Comparison of ENCODE assay signal across 20 cellular contexts in the genomic region with DNA sequence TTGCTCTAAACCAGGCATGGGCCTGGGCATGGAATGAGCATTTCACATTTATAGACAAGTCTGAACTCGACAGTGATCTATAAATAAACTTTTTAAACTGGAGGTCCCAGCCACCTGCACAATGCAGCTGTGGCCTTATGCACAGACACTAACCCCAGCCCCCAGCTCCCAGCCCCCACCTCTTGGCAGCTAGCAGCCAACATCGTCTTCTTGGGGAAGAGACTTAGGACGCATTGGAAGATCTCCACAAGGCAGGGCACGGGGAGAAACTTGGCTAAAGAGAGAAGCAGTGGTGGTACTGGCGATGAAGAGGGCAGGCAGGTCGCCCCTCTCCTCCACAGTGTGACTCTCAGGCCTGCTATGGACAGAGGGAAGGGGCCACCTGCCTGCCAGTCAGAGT.
DNase-seq lines count a peak whose midpoint lies in the region; TF ChIP-seq lines count a peak whose summit lies in the region.
"Had no signal": no experiment of that assay in that cellular context is flagged by ENCODE, and none has a peak within 500 bp of the region (broad histone marks: within the 10 kb centered on the region; RNA-seq: fewer than 3 reads in every experiment).

No MANE protein-coding gene starts in this region.

- no peak overlapping the region for H3K14ac ChIP-seq in neuronal stem cell (ENCODE audit: low read length)

- peaks cover 22% of the 10 kb centered on the region for H3K9me3 ChIP-seq in BLaER1
- H3K9me3 ChIP-seq in neuronal stem cell (replicated peaks in 1 of 2; ENCODE audit: control insufficient read depth in 2 of 2, insufficient read depth in 1 of 2, low read depth in 1 of 2, low read length in 2 of 2), result peaks cover 17 to 26% of the 10 kb centered on the region in 2 donors
- H3K9me3 ChIP-seq: adrenal gland, SK-N-SH, upper lobe of left lung had no signal

- H2BK5ac ChIP-seq in neuronal stem cell (ENCODE audit: low read length), result no peak overlapping the region

- TF ChIP-seq CTCF in KMS-11 (conservative IDR thresholded peaks at IDR 0.05; ENCODE audit: low read depth, low read length), result no peak

- no peak overlapping the region for H4K8ac ChIP-seq in neuronal stem cell (ENCODE audit: low read depth, low read length)

- no peak overlapping the region for H3K4me3 ChIP-seq in BLaER1
- H3K4me3 ChIP-seq in KMS-11 (IDR thresholded peaks at IDR 0.05; ENCODE audit: insufficient read depth, low read depth, low read length), result no peak overlapping the region
- peak overlapping the region in 1 of 2 donors; percentile 57 for H3K4me3 ChIP-seq in neuronal stem cell (ENCODE audit: low read length in 2 of 2)
- H3K4me3 ChIP-seq: adrenal gland, upper lobe of left lung had no signal

- H3K36me3 ChIP-seq in BLaER1, result no peaks in the 10 kb centered on the region
- no peaks in the 10 kb centered on the region for H3K36me3 ChIP-seq in KMS-11 (ENCODE audit: insufficient read depth)
- no peaks in the 10 kb centered on the region for H3K36me3 ChIP-seq in neuronal stem cell (replicated peaks in 1 of 2; ENCODE audit: control insufficient read depth in 2 of 2, insufficient read depth in 2 of 2, low read length in 2 of 2)
- H3K36me3 ChIP-seq: adrenal gland, upper lobe of left lung had no signal

- H3K9ac ChIP-seq in BLaER1 (peak overlapping the region; percentile 51), KMS-11 (no peak overlapping the region), neuronal stem cell (ENCODE audit: low read depth, low read length, poor library complexity) (no peak overlapping the region)
- H3K9ac ChIP-seq: SK-N-SH had no signal

- H3K4me1 ChIP-seq in BLaER1 (peaks cover 57% of the 10 kb centered on the region), KMS-11 (ENCODE audit: low read depth, poor library complexity, severe bottlenecking) (peaks cover 48% of the 10 kb centered on the region), neuronal stem cell (ENCODE audit: control insufficient read depth in 2 of 2, insufficient read depth in 1 of 2, low read depth in 1 of 2, low read length in 2 of 2) (peaks cover 0 to 24% of the 10 kb centered on the region in 2 donors)
- H3K4me1 ChIP-seq: adrenal gland had no signal

- no peak overlapping the region for H2BK120ac ChIP-seq in neuronal stem cell (ENCODE audit: low read depth, low read length)

- H2AFZ ChIP-seq in KMS-11 (ENCODE audit: low read depth) (no peak overlapping the region; the same call in 1 of the 2 replicates), neuronal stem cell (ENCODE audit: low read length) (peak overlapping the region; percentile 33)

- peak overlapping the region; percentile 79 for H3K27ac ChIP-seq in BLaER1
- H3K27ac ChIP-seq in KMS-11, result peak overlapping the region; percentile 2; the same call in 1 of the 2 replicates
- no peak overlapping the region for H3K27ac ChIP-seq in neuronal stem cell (replicated peaks; ENCODE audit: low read length)
- H3K27ac ChIP-seq: RWPE1 had no signal

- no peak overlapping the region for H2BK15ac ChIP-seq in neuronal stem cell (ENCODE audit: low read length)

- H3K4me2 ChIP-seq in BLaER1 (peak overlapping the region; percentile 75), KMS-11 (peak overlapping the region; percentile 21; the same call in 1 of the 2 replicates), neuronal stem cell (ENCODE audit: insufficient read depth, low read length, poor library complexity, severe bottlenecking) (no peak overlapping the region)
- H3K4me2 ChIP-seq: SK-N-SH had no signal

- H3K79me1 ChIP-seq in neuronal stem cell (ENCODE audit: low read depth, low read length), result no peaks in the 10 kb centered on the region

- peak; percentile 24 for DNase-seq in ecto neural progenitor cell (ENCODE audit: low spot score)
- DNase-seq in neuronal stem cell (ENCODE audit: low spot score), result no peak
- DNase-seq in NCI-H526 (lab: John Stamatoyannopoulos, UW), result no peak
- DNase-seq in NCI-H146 treated with DMSO at 0.1 percent for 48 hours (lab: John Stamatoyannopoulos, UW; ENCODE audit: unreplicated experiment), result no peak
- DNase-seq in DMS79 (lab: John Stamatoyannopoulos, UW), result no peak
- DNase-seq: ACHN; activated naive CD4-positive, alpha-beta T cell treated with Interleukin-2 at 50 U/mL for 16 hours; activated T-cell treated with anti-CD3 and anti-CD28 coated beads, Interleukin-2, amount 50 U/mL, for 72 hours; C1 segment of cervical spinal cord; HFFc6; NCI-H1436 treated with DMSO at 0.1 percent for 48 hours; NCI-H524; posterior cingulate gyrus; SK-N-SH; T-helper 2 cell had no signal

- H3K23ac ChIP-seq in neuronal stem cell (ENCODE audit: low read depth, low read length, poor library complexity), result no peak overlapping the region

- H4K20me1 ChIP-seq in BLaER1 (no peaks in the 10 kb centered on the region), KMS-11 (ENCODE audit: insufficient read depth) (no peaks in the 10 kb centered on the region)

- WGBS in neuronal stem cell (ENCODE audit: extremely low coverage in 2 of 2, insufficient read length in 2 of 2, insufficient replicate concordance in 1 of 2), 2 donors, result no CpG with 5 or more reads among the region's 6 CpGs

- no peak overlapping the region for H4K91ac ChIP-seq in neuronal stem cell (ENCODE audit: low read depth, low read length, poor library complexity)

- no peaks in the 10 kb centered on the region for H3K79me2 ChIP-seq in KMS-11 (ENCODE audit: insufficient read depth, low read depth)

- no peak overlapping the region for H3K4ac ChIP-seq in neuronal stem cell (ENCODE audit: low read length)

- H3K27me3 ChIP-seq in BLaER1 (no peaks in the 10 kb centered on the region), KMS-11 (ENCODE audit: insufficient read depth, low read depth) (no peaks in the 10 kb centered on the region), neuronal stem cell (ENCODE audit: control insufficient read depth in 3 of 3, insufficient read depth in 3 of 3, low read depth in 1 of 3, low read length in 3 of 3) (no peaks in the 10 kb centered on the region)
- H3K27me3 ChIP-seq: adrenal gland, upper lobe of left lung had no signal

- no peak overlapping the region for H3K18ac ChIP-seq in neuronal stem cell (ENCODE audit: low read length)

- H2AK5ac ChIP-seq in neuronal stem cell (ENCODE audit: low read depth, low read length), result no peak overlapping the region

- H2BK12ac ChIP-seq in neuronal stem cell (ENCODE audit: low read length), result no peak overlapping the region
